Comparison of ENCODE assay signal across 1 cellular context in genomic region chr7:4667776-4668509, GRCh38.
A peak's percentile ranks its signal among the peaks of the same experiment; 100 is the strongest.
TF ChIP-seq lines count a peak whose summit lies in the region.

No MANE protein-coding gene starts in this region.

TF ChIP-seq in HepG2, 621 proteins besides CTCF, POLR2A, EP300 and RAD21 (continued from another document):
- TF ChIP-seq, protein P1, sequence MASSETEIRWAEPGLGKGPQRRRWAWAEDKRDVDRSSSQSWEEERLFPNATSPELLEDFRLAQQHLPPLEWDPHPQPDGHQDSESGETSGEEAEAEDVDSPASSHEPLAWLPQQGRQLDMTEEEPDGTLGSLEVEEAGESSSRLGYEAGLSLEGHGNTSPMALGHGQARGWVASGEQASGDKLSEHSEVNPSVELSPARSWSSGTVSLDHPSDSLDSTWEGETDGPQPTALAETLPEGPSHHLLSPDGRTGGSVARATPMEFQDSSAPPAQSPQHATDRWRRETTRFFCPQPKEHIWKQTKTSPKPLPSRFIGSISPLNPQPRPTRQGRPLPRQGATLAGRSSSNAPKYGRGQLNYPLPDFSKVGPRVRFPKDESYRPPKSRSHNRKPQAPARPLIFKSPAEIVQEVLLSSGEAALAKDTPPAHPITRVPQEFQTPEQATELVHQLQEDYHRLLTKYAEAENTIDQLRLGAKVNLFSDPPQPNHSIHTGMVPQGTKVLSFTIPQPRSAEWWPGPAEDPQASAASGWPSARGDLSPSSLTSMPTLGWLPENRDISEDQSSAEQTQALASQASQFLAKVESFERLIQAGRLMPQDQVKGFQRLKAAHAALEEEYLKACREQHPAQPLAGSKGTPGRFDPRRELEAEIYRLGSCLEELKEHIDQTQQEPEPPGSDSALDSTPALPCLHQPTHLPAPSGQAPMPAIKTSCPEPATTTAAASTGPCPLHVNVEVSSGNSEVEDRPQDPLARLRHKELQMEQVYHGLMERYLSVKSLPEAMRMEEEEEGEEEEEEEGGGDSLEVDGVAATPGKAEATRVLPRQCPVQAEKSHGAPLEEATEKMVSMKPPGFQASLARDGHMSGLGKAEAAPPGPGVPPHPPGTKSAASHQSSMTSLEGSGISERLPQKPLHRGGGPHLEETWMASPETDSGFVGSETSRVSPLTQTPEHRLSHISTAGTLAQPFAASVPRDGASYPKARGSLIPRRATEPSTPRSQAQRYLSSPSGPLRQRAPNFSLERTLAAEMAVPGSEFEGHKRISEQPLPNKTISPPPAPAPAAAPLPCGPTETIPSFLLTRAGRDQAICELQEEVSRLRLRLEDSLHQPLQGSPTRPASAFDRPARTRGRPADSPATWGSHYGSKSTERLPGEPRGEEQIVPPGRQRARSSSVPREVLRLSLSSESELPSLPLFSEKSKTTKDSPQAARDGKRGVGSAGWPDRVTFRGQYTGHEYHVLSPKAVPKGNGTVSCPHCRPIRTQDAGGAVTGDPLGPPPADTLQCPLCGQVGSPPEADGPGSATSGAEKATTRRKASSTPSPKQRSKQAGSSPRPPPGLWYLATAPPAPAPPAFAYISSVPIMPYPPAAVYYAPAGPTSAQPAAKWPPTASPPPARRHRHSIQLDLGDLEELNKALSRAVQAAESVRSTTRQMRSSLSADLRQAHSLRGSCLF (CRISPR knock-in tag; IDR thresholded peaks at IDR 0.05; ENCODE audit: borderline replicate concordance), result no peak
- no peak for TF ChIP-seq MTF1 (CRISPR knock-in tag; IDR thresholded peaks at IDR 0.05)
- no peak for TF ChIP-seq ZNF644 (CRISPR knock-in tag; IDR thresholded peaks at IDR 0.05; ENCODE audit: low read depth)
- TF ChIP-seq ETV5 (CRISPR knock-in tag; IDR thresholded peaks at IDR 0.05; ENCODE audit: borderline replicate concordance), result no peak
- no peak for TF ChIP-seq FOXA3 (CRISPR knock-in tag; IDR thresholded peaks at IDR 0.05)
- peak; percentile 55; the same call in 1 of the 2 replicates for TF ChIP-seq BHLHE40 (IDR thresholded peaks at IDR 0.05; ENCODE audit: low read length)
- no peak for TF ChIP-seq SMC3 (IDR thresholded peaks at IDR 0.05; ENCODE audit: low read length)
- TF ChIP-seq, protein P2, sequence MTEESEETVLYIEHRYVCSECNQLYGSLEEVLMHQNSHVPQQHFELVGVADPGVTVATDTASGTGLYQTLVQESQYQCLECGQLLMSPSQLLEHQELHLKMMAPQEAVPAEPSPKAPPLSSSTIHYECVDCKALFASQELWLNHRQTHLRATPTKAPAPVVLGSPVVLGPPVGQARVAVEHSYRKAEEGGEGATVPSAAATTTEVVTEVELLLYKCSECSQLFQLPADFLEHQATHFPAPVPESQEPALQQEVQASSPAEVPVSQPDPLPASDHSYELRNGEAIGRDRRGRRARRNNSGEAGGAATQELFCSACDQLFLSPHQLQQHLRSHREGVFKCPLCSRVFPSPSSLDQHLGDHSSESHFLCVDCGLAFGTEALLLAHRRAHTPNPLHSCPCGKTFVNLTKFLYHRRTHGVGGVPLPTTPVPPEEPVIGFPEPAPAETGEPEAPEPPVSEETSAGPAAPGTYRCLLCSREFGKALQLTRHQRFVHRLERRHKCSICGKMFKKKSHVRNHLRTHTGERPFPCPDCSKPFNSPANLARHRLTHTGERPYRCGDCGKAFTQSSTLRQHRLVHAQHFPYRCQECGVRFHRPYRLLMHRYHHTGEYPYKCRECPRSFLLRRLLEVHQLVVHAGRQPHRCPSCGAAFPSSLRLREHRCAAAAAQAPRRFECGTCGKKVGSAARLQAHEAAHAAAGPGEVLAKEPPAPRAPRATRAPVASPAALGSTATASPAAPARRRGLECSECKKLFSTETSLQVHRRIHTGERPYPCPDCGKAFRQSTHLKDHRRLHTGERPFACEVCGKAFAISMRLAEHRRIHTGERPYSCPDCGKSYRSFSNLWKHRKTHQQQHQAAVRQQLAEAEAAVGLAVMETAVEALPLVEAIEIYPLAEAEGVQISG (CRISPR knock-in tag; IDR thresholded peaks at IDR 0.05), result 0 out of 2 replicates have a peak, but pooled peaks have one; percentile 22
- no peak for TF ChIP-seq STAG1 (CRISPR knock-in tag; IDR thresholded peaks at IDR 0.05)
- no peak for TF ChIP-seq KDM3A (CRISPR knock-in tag; IDR thresholded peaks at IDR 0.05; ENCODE audit: low read depth)
- TF ChIP-seq HNRNPK (IDR thresholded peaks at IDR 0.05; ENCODE audit: low read depth, low read length, poor library complexity, severe bottlenecking), result no peak
- TF ChIP-seq PAXIP1 (CRISPR knock-in tag; conservative IDR thresholded peaks at IDR 0.05), result 0 out of 2 replicates have a peak, but pooled peaks have one; percentile 22
- peak; percentile 1; the same call in 1 of the 2 replicates for TF ChIP-seq CEBPB (IDR thresholded peaks at IDR 0.05; ENCODE audit: borderline replicate concordance, low read depth, low read length)
- no peak for TF ChIP-seq RBM22 (optimal IDR thresholded peaks at IDR 0.05; ENCODE audit: low read length)
- TF ChIP-seq, protein P3, sequence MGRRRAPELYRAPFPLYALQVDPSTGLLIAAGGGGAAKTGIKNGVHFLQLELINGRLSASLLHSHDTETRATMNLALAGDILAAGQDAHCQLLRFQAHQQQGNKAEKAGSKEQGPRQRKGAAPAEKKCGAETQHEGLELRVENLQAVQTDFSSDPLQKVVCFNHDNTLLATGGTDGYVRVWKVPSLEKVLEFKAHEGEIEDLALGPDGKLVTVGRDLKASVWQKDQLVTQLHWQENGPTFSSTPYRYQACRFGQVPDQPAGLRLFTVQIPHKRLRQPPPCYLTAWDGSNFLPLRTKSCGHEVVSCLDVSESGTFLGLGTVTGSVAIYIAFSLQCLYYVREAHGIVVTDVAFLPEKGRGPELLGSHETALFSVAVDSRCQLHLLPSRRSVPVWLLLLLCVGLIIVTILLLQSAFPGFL (CRISPR knock-in tag; IDR thresholded peaks at IDR 0.05), result no peak
- TF ChIP-seq ZNF709 (CRISPR knock-in tag; IDR thresholded peaks at IDR 0.05), result no peak
- no peak for TF ChIP-seq ELF1 (CRISPR knock-in tag; IDR thresholded peaks at IDR 0.05)
- TF ChIP-seq, protein P4, sequence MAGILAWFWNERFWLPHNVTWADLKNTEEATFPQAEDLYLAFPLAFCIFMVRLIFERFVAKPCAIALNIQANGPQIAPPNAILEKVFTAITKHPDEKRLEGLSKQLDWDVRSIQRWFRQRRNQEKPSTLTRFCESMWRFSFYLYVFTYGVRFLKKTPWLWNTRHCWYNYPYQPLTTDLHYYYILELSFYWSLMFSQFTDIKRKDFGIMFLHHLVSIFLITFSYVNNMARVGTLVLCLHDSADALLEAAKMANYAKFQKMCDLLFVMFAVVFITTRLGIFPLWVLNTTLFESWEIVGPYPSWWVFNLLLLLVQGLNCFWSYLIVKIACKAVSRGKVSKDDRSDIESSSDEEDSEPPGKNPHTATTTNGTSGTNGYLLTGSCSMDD (CRISPR knock-in tag; IDR thresholded peaks at IDR 0.05), result no peak
- peak; percentile 83 for TF ChIP-seq MAFF (IDR thresholded peaks at IDR 0.05; ENCODE audit: low read depth, low read length)
- no peak for TF ChIP-seq KAT7 (CRISPR knock-in tag; IDR thresholded peaks at IDR 0.05; ENCODE audit: borderline replicate concordance)
- peak; percentile 44 for TF ChIP-seq ZNF687 (CRISPR knock-in tag; IDR thresholded peaks at IDR 0.05)
- no peak for TF ChIP-seq GATAD1 (CRISPR knock-in tag; IDR thresholded peaks at IDR 0.05)
- no peak for TF ChIP-seq STAT5B (CRISPR knock-in tag; IDR thresholded peaks at IDR 0.05)
- TF ChIP-seq ZNF121 (CRISPR knock-in tag; IDR thresholded peaks at IDR 0.05), result peak; percentile 26; the same call in 1 of the 2 replicates
- TF ChIP-seq MAFK (conservative IDR thresholded peaks at IDR 0.05 in 1 of 2, IDR thresholded peaks at IDR 0.05 in 1 of 2; ENCODE audit: low read length in 2 of 2), result peak; percentile 88 to 90
- no peak for TF ChIP-seq KLF12 (CRISPR knock-in tag; IDR thresholded peaks at IDR 0.05; ENCODE audit: borderline replicate concordance)
- peak; percentile 83 for TF ChIP-seq ZNF263 (CRISPR knock-in tag; IDR thresholded peaks at IDR 0.05)
- TF ChIP-seq, protein P5, sequence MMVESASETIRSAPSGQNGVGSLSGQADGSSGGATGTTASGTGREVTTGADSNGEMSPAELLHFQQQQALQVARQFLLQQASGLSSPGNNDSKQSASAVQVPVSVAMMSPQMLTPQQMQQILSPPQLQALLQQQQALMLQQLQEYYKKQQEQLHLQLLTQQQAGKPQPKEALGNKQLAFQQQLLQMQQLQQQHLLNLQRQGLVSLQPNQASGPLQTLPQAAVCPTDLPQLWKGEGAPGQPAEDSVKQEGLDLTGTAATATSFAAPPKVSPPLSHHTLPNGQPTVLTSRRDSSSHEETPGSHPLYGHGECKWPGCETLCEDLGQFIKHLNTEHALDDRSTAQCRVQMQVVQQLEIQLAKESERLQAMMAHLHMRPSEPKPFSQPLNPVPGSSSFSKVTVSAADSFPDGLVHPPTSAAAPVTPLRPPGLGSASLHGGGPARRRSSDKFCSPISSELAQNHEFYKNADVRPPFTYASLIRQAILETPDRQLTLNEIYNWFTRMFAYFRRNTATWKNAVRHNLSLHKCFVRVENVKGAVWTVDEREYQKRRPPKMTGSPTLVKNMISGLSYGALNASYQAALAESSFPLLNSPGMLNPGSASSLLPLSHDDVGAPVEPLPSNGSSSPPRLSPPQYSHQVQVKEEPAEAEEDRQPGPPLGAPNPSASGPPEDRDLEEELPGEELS (CRISPR knock-in tag; IDR thresholded peaks at IDR 0.05), result peak; percentile 26; the same call in 1 of the 2 replicates
- no peak for TF ChIP-seq ZNF446 (CRISPR knock-in tag; IDR thresholded peaks at IDR 0.05)
- no peak for TF ChIP-seq ZNF501 (CRISPR knock-in tag; IDR thresholded peaks at IDR 0.05)
- 0 out of 2 replicates have a peak, but pooled peaks have one; percentile 10 for TF ChIP-seq SAP130 (CRISPR knock-in tag; IDR thresholded peaks at IDR 0.05; ENCODE audit: low read depth)
- TF ChIP-seq ZFY (CRISPR knock-in tag; IDR thresholded peaks at IDR 0.05), result no peak
- TF ChIP-seq SALL1 (CRISPR knock-in tag; IDR thresholded peaks at IDR 0.05), result peak; percentile 34; the same call in 1 of the 2 replicates
- TF ChIP-seq POLR2AphosphoS2 (IDR thresholded peaks at IDR 0.05; ENCODE audit: low read depth, low read length), result no peak
TF ChIP-seq in HepG2: peak in this region for 13.
